ENCODE assay signal across 1 cellular context in genomic region chr22:39612811-39613548, GRCh38.
TF ChIP-seq lines count a peak whose summit lies in the region.

No MANE protein-coding gene starts in this region.

TF ChIP-seq in HEK293, 187 proteins besides CTCF, POLR2A, EP300 and RAD21 (continued from another document):
- no peak for TF ChIP-seq ZNF692 (tag by site-specific recombination; IDR thresholded peaks at IDR 0.05)
